ENCODE assay signal across 8 cellular contexts in genomic region chr17:68198931-68199836, GRCh38. TPM values are rescaled to one million over a fixed set of nuclear protein-coding genes. Genes with fewer than 3 reads are reported as not detected.
A peak's percentile ranks its signal among the peaks of the same experiment; 100 is the strongest.
DNase-seq lines count a peak whose midpoint lies in the region; ATAC-seq and TF ChIP-seq lines count a peak whose summit lies in the region.

No MANE protein-coding gene starts in this region.

- CTCF ChIA-PET in HEK293T (lab: Yijun Ruan, JAX) = interaction anchor here (0.6 to 2.6 kb wide), 4 partner anchors 14 to 88 kb away, joined by 3 to 9 read pairs (median 6); no protein-coding TSS in a partner anchor

- TF ChIP-seq POLR2A in spleen (IDR thresholded peaks at IDR 0.05) = no peak

- no peak overlapping the region for H3K27ac ChIP-seq in fibroblast of lung (ENCODE audit: insufficient read depth, low read length)
- peak overlapping the region in 3 of 8 donors; percentile 39 to 64 (median 52) for H3K27ac ChIP-seq in spleen

- H3K27me3 ChIP-seq in fibroblast of lung (ENCODE audit: control insufficient read depth, insufficient read depth, low read length) = peaks cover 44% of the 10 kb centered on the region
- H3K27me3 ChIP-seq in spleen (replicated peaks in 1 of 7) = peaks cover 3 to 65% (median 51%) of the 10 kb centered on the region in 7 donors

- TF ChIP-seq CTCF in fibroblast of lung (conservative IDR thresholded peaks at IDR 0.05 in 1 of 2, IDR thresholded peaks at IDR 0.05 in 1 of 2; ENCODE audit: low read depth in 1 of 2, low read length in 2 of 2) = no peak
- TF ChIP-seq CTCF in spleen (IDR thresholded peaks at IDR 0.05 in 8 of 11, conservative IDR thresholded peaks at IDR 0.05 in 3 of 11) = no peak

- ATAC-seq in GM21447 (IDR thresholded peaks at IDR 0.05; ENCODE audit: unreplicated experiment) = no peak

- H3K4me3 ChIP-seq in fibroblast of lung (replicated peaks in 1 of 4; ENCODE audit: control extremely low read depth in 1 of 4, insufficient read depth in 1 of 4, low read depth in 3 of 4, low read length in 4 of 4) (no peak overlapping the region), spleen (peak overlapping the region; percentile 12 to 69 (median 48))

- no peak overlapping the region for H3K9ac ChIP-seq in fibroblast of lung (ENCODE audit: insufficient read depth, low read length)

- no peaks in the 10 kb centered on the region for H3K79me2 ChIP-seq in fibroblast of lung (ENCODE audit: control insufficient read depth, insufficient read depth, low read length)

- no peaks in the 10 kb centered on the region for H4K20me1 ChIP-seq in fibroblast of lung (ENCODE audit: control insufficient read depth, extremely low read depth, insufficient read depth, low read length)

- H3K9me3 ChIP-seq in fibroblast of lung (ENCODE audit: control insufficient read depth, insufficient read depth, low read depth, low read length) (no peaks in the 10 kb centered on the region), spleen (no peaks in the 10 kb centered on the region)

- intact Hi-C loops in spleen (cut with DNase I; ENCODE audit: low total_unique reads) = no loop called here

- POLR2A ChIA-PET in HEK293T (lab: Yijun Ruan, JAX) = interaction anchor here (0.6 to 2.7 kb wide), 2 partner anchors 49 to 164 kb away, joined by 3 to 11 read pairs; partner anchors contain the start of genes AMZ2 and KPNA2

- DNase-seq in NCI-H345 (lab: John Stamatoyannopoulos, UW) = peak; percentile 35
- no peak for DNase-seq in NCI-H345 treated with DMSO at 0.1 percent for 48 hours (lab: John Stamatoyannopoulos, UW; ENCODE audit: unreplicated experiment)
- peak; percentile 52 for DNase-seq in activated CD4-positive, CD25-positive, alpha-beta regulatory T cell treated with anti-CD3 and anti-CD28 coated beads, Interleukin-2, amount 50 U/mL, for 72 hours
- DNase-seq in fibroblast of lung (ENCODE audit: low read depth in 2 of 2) = peak in 1 of 2 donors; percentile 21
- DNase-seq in spleen = peak; percentile 86
- no peak for DNase-seq in HEK293T (ENCODE audit: extremely low spot score)
- DNase-seq in AG08396 (ENCODE audit: low spot score) = no peak

- H3K4me1 ChIP-seq in fibroblast of lung (ENCODE audit: control insufficient read depth, extremely low read depth, insufficient read depth, low read length) (no peaks in the 10 kb centered on the region), spleen (peaks cover 43 to 66% (median 60%) of the 10 kb centered on the region in 6 donors)

- 1 to 6% (median 2%) methylated on average over 20 to 101 of the region's 101 CpGs for WGBS in spleen, 5 donors

- H3K36me3 ChIP-seq in fibroblast of lung (ENCODE audit: control insufficient read depth, insufficient read depth, low read length) (no peaks in the 10 kb centered on the region), spleen (no peaks in the 10 kb centered on the region)

- H3K4me2 ChIP-seq in fibroblast of lung (ENCODE audit: extremely low read depth, insufficient read depth, low read length) = peak overlapping the region; percentile 59

- H2AFZ ChIP-seq in fibroblast of lung (ENCODE audit: low read length) = no peak overlapping the region

TF ChIP-seq in HEK293T, 16 proteins besides CTCF, POLR2A, EP300 and RAD21:
- TF ChIP-seq, protein P1, sequence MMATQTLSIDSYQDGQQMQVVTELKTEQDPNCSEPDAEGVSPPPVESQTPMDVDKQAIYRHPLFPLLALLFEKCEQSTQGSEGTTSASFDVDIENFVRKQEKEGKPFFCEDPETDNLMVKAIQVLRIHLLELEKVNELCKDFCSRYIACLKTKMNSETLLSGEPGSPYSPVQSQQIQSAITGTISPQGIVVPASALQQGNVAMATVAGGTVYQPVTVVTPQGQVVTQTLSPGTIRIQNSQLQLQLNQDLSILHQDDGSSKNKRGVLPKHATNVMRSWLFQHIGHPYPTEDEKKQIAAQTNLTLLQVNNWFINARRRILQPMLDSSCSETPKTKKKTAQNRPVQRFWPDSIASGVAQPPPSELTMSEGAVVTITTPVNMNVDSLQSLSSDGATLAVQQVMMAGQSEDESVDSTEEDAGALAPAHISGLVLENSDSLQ (IDR thresholded peaks at IDR 0.05) = no peak
- TF ChIP-seq BHLHE40 (IDR thresholded peaks at IDR 0.05; ENCODE audit: borderline replicate concordance) (no peak), L3MBTL2 (conservative IDR thresholded peaks at IDR 0.05) (no peak), SP1 (IDR thresholded peaks at IDR 0.05) (no peak), HDGF (IDR thresholded peaks at IDR 0.05; ENCODE audit: borderline replicate concordance) (no peak), FOXA1 (IDR thresholded peaks at IDR 0.05) (no peak), CTBP1 (IDR thresholded peaks at IDR 0.05; ENCODE audit: borderline replicate concordance) (no peak), ZNF384 (IDR thresholded peaks at IDR 0.05) (no peak)

RNA-seq across cellular contexts. Expression of gene AMZ2, which starts 48.7 kb away (rescaled TPM):
- total RNA-seq in fibroblast of lung = 83.2 and 119 TPM in 2 replicates
- polyA plus RNA-seq in fibroblast of lung = 85.9 and 105 TPM in 2 replicates
- polyA plus RNA-seq in fibroblast of lung (2012) = 78.9 and 103 TPM in 2 replicates
- 19.7 and 36.8 TPM in 2 replicates for polyA minus RNA-seq in fibroblast of lung (ENCODE audit: low replicate concordance)
- total RNA-seq in spleen = 10 to 100 TPM; 40.4 to 55.0 (median 49.2) TPM
- polyA plus RNA-seq in spleen = 10 to 100 TPM; 60.1 to 75.1 (median 64.4) TPM

Comparison
In these comparisons a context has a peak if more than half of its experiments do, and no peak if none do; other contexts are left out.
1. DNase-seq: peak in NCI-H345 (single experiment), activated CD4-positive, CD25-positive, alpha-beta regulatory T cell treated with anti-CD3 and anti-CD28 coated beads, Interleukin-2, amount 50 U/mL, for 72 hours (single experiment) and spleen (single experiment); none in NCI-H345 treated with DMSO at 0.1 percent for 48 hours (single experiment), HEK293T (single experiment) and AG08396 (single experiment).
2. H3K4me3 ChIP-seq: peak in spleen (8 of 8); none in fibroblast of lung (0 of 4).